ENCODE assay signal across 17 cellular contexts in the genomic region with DNA sequence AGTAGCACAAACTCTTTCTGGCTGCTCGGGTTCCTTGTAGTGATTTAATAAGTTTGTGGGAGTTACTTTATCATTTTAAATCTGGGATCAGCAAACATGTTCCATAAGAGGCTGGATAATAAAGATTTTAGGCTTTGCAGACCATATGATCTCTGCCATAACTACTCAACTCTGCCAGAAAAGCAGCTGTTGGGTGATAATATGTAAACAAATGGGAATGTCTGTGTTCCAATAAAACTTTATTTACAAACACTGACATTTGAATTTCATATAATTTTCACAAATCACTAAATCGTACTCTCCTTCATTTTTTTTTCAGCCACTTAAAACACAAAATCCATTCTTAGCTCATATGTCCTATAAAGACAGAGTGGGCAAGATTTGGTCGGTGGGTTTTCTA. TPM values are rescaled to one million over a fixed set of nuclear protein-coding genes. Genes with fewer than 3 reads are reported as not detected.
DNase-seq lines count a peak whose midpoint lies in the region; ATAC-seq, FAIRE-seq and TF ChIP-seq lines count a peak whose summit lies in the region.
"Had no signal": no experiment of that assay in that cellular context is flagged by ENCODE, and none has a peak within 500 bp of the region (broad histone marks: within the 10 kb centered on the region; RNA-seq: fewer than 3 reads in every experiment).

No MANE protein-coding gene starts in this region.

- H3F3A ChIP-seq in smooth muscle cell (ENCODE audit: low read depth) = peaks cover 14% of the 10 kb centered on the region

- DNase-seq in HepG2 (ENCODE audit: low spot score) (no peak), right lobe of liver (no peak), caudate nucleus (lab: John Stamatoyannopoulos, UW) (no peak), smooth muscle cell (lab: John Stamatoyannopoulos, UW; ENCODE audit: unreplicated experiment) (no peak), spleen (no peak), NCI-H1436 treated with DMSO at 0.1 percent for 48 hours (lab: John Stamatoyannopoulos, UW) (no peak), erythroblast (lab: John Stamatoyannopoulos, UW) (no peak)
- DNase-seq: ACHN; BE2C; Caco-2; CD4-positive, alpha-beta T cell; DMS79 treated with DMSO at 0.1 percent for 48 hours; GF-D8; H9 had no signal

- H4K20me1 ChIP-seq in HepG2 (ENCODE audit: insufficient read depth, low read length) (no peaks in the 10 kb centered on the region), smooth muscle cell (ENCODE audit: low read depth) (no peaks in the 10 kb centered on the region)

- H3K27ac ChIP-seq in HepG2 (ENCODE audit: extremely low read length, insufficient read depth, low read length) (no peak overlapping the region), right lobe of liver (no peak overlapping the region), caudate nucleus (ENCODE audit: low read depth, low read length) (peak overlapping the region; percentile 6), smooth muscle cell (ENCODE audit: low read depth) (peak overlapping the region; percentile 2), spleen (no peak overlapping the region)

- TF ChIP-seq POLR2A in HepG2 (IDR thresholded peaks at IDR 0.05; ENCODE audit: insufficient read depth in 1 of 2, low read depth in 2 of 2, low read length in 2 of 2) (no peak), right lobe of liver (IDR thresholded peaks at IDR 0.05) (no peak), spleen (IDR thresholded peaks at IDR 0.05) (no peak), erythroblast (IDR thresholded peaks at IDR 0.05; ENCODE audit: low read length) (no peak)

- no peaks in the 10 kb centered on the region for H3K9me3 ChIP-seq in HepG2 (ENCODE audit: low read length)
- no peaks in the 10 kb centered on the region for H3K9me3 ChIP-seq in right lobe of liver
- H3K9me3 ChIP-seq in smooth muscle cell (replicated peaks; ENCODE audit: low read depth) = no peaks in the 10 kb centered on the region
- no peaks in the 10 kb centered on the region for H3K9me3 ChIP-seq in spleen
- H3K9me3 ChIP-seq: BE2C, Caco-2 had no signal

- TF ChIP-seq CTCF in HepG2 (CRISPR knock-in tag; IDR thresholded peaks at IDR 0.05) (no peak), right lobe of liver (IDR thresholded peaks at IDR 0.05) (no peak), smooth muscle cell (IDR thresholded peaks at IDR 0.05; ENCODE audit: borderline replicate concordance, insufficient read depth, poor library complexity, severe bottlenecking) (no peak), spleen (IDR thresholded peaks at IDR 0.05 in 8 of 11, conservative IDR thresholded peaks at IDR 0.05 in 3 of 11) (no peak)

- no peak for TF ChIP-seq EP300 in HepG2 (IDR thresholded peaks at IDR 0.05; ENCODE audit: low read depth in 2 of 2, low read length in 2 of 2)
- no peak for TF ChIP-seq EP300 in HepG2 (CRISPR knock-in tag; IDR thresholded peaks at IDR 0.05; ENCODE audit: borderline replicate concordance)

- no peak overlapping the region for H3K4me3 ChIP-seq in HepG2 (replicated peaks in 1 of 3; ENCODE audit: insufficient read depth in 1 of 3, low read depth in 2 of 3, low read length in 3 of 3)
- no peak overlapping the region for H3K4me3 ChIP-seq in right lobe of liver
- H3K4me3 ChIP-seq in smooth muscle cell = no peak overlapping the region
- H3K4me3 ChIP-seq in spleen = no peak overlapping the region

- no peak overlapping the region for H3K4me2 ChIP-seq in HepG2 (ENCODE audit: low read depth, low read length)
- peak overlapping the region; percentile 20 for H3K4me2 ChIP-seq in smooth muscle cell

- POLR2A ChIA-PET in HepG2 (lab: Yijun Ruan, JAX) = no interaction called here

- CTCF ChIA-PET in HepG2 (lab: Yijun Ruan, JAX; ENCODE audit: low intra/inter-chr PET ratio, low total read pairs) = no interaction called here

- H3K79me2 ChIP-seq in HepG2 (ENCODE audit: insufficient read depth, low read length) (no peaks in the 10 kb centered on the region), smooth muscle cell (ENCODE audit: low read depth) (no peaks in the 10 kb centered on the region)

- peaks cover 0 to 17% of the 10 kb centered on the region in 2 experiments; a peak in 2 of 5 replicates for H3K27me3 ChIP-seq in HepG2 (ENCODE audit: control insufficient read depth in 1 of 2, insufficient read depth in 2 of 2, low read length in 2 of 2)
- no peaks in the 10 kb centered on the region for H3K27me3 ChIP-seq in right lobe of liver
- H3K27me3 ChIP-seq in smooth muscle cell (ENCODE audit: low read depth) = peaks cover 24% of the 10 kb centered on the region
- peaks cover 0 to 61% (median 14%) of the 10 kb centered on the region in 7 donors for H3K27me3 ChIP-seq in spleen (replicated peaks in 1 of 7)

- H2AFZ ChIP-seq in HepG2 (ENCODE audit: low read length) (no peak overlapping the region), smooth muscle cell (ENCODE audit: low read depth) (no peak overlapping the region)

- BruUV-seq in HepG2 (replicated peaks; lab: Mats Ljungman, UMichigan) = no TSS peak

- H3K9ac ChIP-seq in HepG2 (ENCODE audit: insufficient read depth, low read depth, low read length) = no peak overlapping the region
- H3K9ac ChIP-seq in smooth muscle cell (ENCODE audit: low read depth) = no peak overlapping the region

- H3K36me3 ChIP-seq in HepG2 (replicated peaks in 1 of 2; ENCODE audit: control insufficient read depth in 1 of 2, insufficient read depth in 2 of 2, low read length in 2 of 2) (no peaks in the 10 kb centered on the region), right lobe of liver (no peaks in the 10 kb centered on the region), smooth muscle cell (ENCODE audit: low read depth) (no peaks in the 10 kb centered on the region), spleen (no peaks in the 10 kb centered on the region)
- H3K36me3 ChIP-seq: BE2C had no signal

- no peak for FAIRE-seq in HepG2 (lab: Jason Lieb, UNC)
- FAIRE-seq: A204.1, D721Med, H1 had no signal

- WGBS in HepG2 (ENCODE audit: low lambda C conversion rate) = 50% methylated on average over 3 of the region's 3 CpGs
- 97% methylated on average over 3 of the region's 3 CpGs for WGBS in right lobe of liver (ENCODE audit: insufficient coverage, low coverage, low lambda C conversion rate, missing lambda C conversion rate)
- 53% methylated on average over 3 of the region's 3 CpGs for WGBS in smooth muscle cell (ENCODE audit: low lambda C conversion rate)
- WGBS in spleen, 5 donors = 81 to 90% (median 84%) methylated on average over 3 of the region's 3 CpGs

- no peak for TF ChIP-seq RAD21 in HepG2 (CRISPR knock-in tag; IDR thresholded peaks at IDR 0.05)

- H3K4me1 ChIP-seq in HepG2 (ENCODE audit: insufficient read depth, low read length) (peaks cover 25% of the 10 kb centered on the region), right lobe of liver (peaks cover 0 to 15% (median 0%) of the 10 kb centered on the region in 4 donors), smooth muscle cell (ENCODE audit: low read depth) (peaks cover 14% of the 10 kb centered on the region), spleen (peaks cover 0 to 14% (median 12%) of the 10 kb centered on the region in 6 donors)
- H3K4me1 ChIP-seq: BE2C had no signal

- ATAC-seq in HepG2 (no peak), right lobe of liver (no peak)

- intact Hi-C loops in HepG2 (cut with micrococcal nuclease; ENCODE audit: unreplicated experiment) (no loop called here), right lobe of liver (cut with DNase I) (no loop called here), spleen (cut with DNase I; ENCODE audit: low total_unique reads) (no loop called here)

- in situ Hi-C loops in HepG2 (cut with HindIII; ENCODE audit: extremely low pct_ligation_motif_present, low pct_unique_long_range_greater_than_20kb) = no loop called here

TF ChIP-seq in HepG2, 621 proteins besides CTCF, POLR2A, EP300 and RAD21 (continues in another document):
- TF ChIP-seq ZNF530 (CRISPR knock-in tag; IDR thresholded peaks at IDR 0.05; ENCODE audit: low read depth) = no peak

RNA-seq across cellular contexts. Expression of gene STMND1, which starts 3.8 kb away (rescaled TPM):
- total RNA-seq in HepG2 (2016; rRNA removed; fragmentation: Illumina TruSeq; extraction: Trizol) (not detected in 2 replicates), right lobe of liver (under 1 TPM in 1 of 6 experiments, not detected in 5; 0.25 TPM), smooth muscle cell (not detected in 2 replicates), spleen (not detected)
- not detected in 2 replicates for total RNA-seq in HepG2 (2016; cell fraction: cytosol; rRNA removed; fragmentation: Illumina TruSeq; extraction: Trizol; ENCODE audit: low read depth)
- total RNA-seq in HepG2 (2016; cell fraction: insoluble cytoplasmic fraction; rRNA removed; fragmentation: Illumina TruSeq; extraction: Trizol) = not detected in 2 replicates
- not detected in 2 replicates for total RNA-seq in HepG2 (2016; cell fraction: membrane; rRNA removed; fragmentation: Illumina TruSeq; extraction: Trizol)
- not detected in 2 replicates for total RNA-seq in HepG2 (2016; cell fraction: nucleus; rRNA removed; fragmentation: Illumina TruSeq; extraction: Trizol)
- polyA plus RNA-seq in HepG2 (2011; rRNA removed) (not detected in 2 replicates), smooth muscle cell (not detected in 2 replicates), spleen (not detected)
- polyA plus RNA-seq in HepG2 (2011; cell fraction: cytosol; rRNA removed) = not detected in 2 replicates
- polyA plus RNA-seq in HepG2 (2011; cell fraction: nucleus; rRNA removed) = not detected in 2 replicates
- not detected in 2 replicates for polyA plus RNA-seq in HepG2 (2012)
- not detected in 2 replicates for polyA plus RNA-seq in HepG2 (2016; cell fraction: cytosol; fragmentation: Illumina TruSeq; extraction: Trizol; ENCODE audit: low read depth)
- not detected in 2 replicates for polyA plus RNA-seq in HepG2 (2016; cell fraction: insoluble cytoplasmic fraction; fragmentation: Illumina TruSeq; extraction: Trizol; ENCODE audit: low read depth)
- polyA plus RNA-seq in HepG2 (2016; cell fraction: membrane; fragmentation: Illumina TruSeq; extraction: Trizol; ENCODE audit: low read depth) = not detected in 2 replicates
- polyA plus RNA-seq in HepG2 (2016; cell fraction: nucleus; fragmentation: Illumina TruSeq; extraction: Trizol; ENCODE audit: insufficient read depth, low read depth) = not detected in 2 replicates
- not detected in 2 replicates for polyA minus RNA-seq in HepG2 (2011; rRNA and poly(A)+ RNA removed; ENCODE audit: low replicate concordance)
- polyA minus RNA-seq in HepG2 (2011; cell fraction: cytosol; rRNA and poly(A)+ RNA removed) = not detected in 2 replicates
- polyA minus RNA-seq in HepG2 (2011; cell fraction: nucleus; rRNA and poly(A)+ RNA removed) = not detected in 2 replicates
- total RNA-seq: Caco-2; CD4-positive, alpha-beta T cell; H1; H9 had no signal
- polyA plus RNA-seq: H1 had no signal

Comparison
In these comparisons a context has a peak if more than half of its experiments do, and no peak if none do; other contexts are left out.
1. H3K27ac ChIP-seq: peak in caudate nucleus (single experiment) and smooth muscle cell (single experiment); none in HepG2 (single experiment), right lobe of liver (0 of 3) and spleen (0 of 8).